ENCODE assay signal across 2 cellular contexts in the genomic region with DNA sequence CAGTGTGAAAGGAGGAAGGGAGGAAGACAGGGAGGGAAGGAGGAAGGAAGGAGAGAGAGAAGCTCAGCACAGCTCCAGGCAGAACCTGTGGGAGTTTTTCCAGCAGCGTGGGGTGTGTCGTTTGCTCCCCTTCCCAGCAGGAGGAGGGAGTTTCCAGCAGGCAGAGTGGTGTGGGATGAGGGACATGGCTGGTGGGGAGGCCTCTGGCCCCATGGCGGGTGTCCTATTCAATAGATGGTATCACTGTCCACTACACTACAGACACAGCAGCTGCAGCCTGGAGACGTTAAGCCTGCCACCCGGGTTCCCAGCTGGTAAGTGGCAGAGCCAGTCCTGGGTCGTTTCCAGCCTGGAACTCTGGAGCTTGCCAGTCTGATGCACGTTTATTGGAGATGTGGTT.
TF ChIP-seq lines count a peak whose summit lies in the region.

No MANE protein-coding gene starts in this region.

TF ChIP-seq in IMR-90, 13 proteins besides CTCF, POLR2A, EP300 and RAD21:
- TF ChIP-seq, protein P1, sequence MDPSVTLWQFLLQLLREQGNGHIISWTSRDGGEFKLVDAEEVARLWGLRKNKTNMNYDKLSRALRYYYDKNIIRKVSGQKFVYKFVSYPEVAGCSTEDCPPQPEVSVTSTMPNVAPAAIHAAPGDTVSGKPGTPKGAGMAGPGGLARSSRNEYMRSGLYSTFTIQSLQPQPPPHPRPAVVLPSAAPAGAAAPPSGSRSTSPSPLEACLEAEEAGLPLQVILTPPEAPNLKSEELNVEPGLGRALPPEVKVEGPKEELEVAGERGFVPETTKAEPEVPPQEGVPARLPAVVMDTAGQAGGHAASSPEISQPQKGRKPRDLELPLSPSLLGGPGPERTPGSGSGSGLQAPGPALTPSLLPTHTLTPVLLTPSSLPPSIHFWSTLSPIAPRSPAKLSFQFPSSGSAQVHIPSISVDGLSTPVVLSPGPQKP (IDR thresholded peaks at IDR 0.05; ENCODE audit: borderline replicate concordance, low read depth, low read length), result no peak
- TF ChIP-seq RFX5 (IDR thresholded peaks at IDR 0.05; ENCODE audit: low read depth, low read length), result no peak
- no peak for TF ChIP-seq SMC3 (IDR thresholded peaks at IDR 0.05; ENCODE audit: low read depth, low read length)
- no peak for TF ChIP-seq RCOR1 (IDR thresholded peaks at IDR 0.05; ENCODE audit: insufficient replicate concordance, low read length)
- TF ChIP-seq NFE2L2 (IDR thresholded peaks at IDR 0.05; ENCODE audit: low read depth, low read length), result no peak
- no peak for TF ChIP-seq BHLHE40 (IDR thresholded peaks at IDR 0.05; ENCODE audit: low read depth, low read length)
- no peak for TF ChIP-seq MXI1 (IDR thresholded peaks at IDR 0.05; ENCODE audit: borderline replicate concordance, low read depth, low read length)
- TF ChIP-seq, protein P2, sequence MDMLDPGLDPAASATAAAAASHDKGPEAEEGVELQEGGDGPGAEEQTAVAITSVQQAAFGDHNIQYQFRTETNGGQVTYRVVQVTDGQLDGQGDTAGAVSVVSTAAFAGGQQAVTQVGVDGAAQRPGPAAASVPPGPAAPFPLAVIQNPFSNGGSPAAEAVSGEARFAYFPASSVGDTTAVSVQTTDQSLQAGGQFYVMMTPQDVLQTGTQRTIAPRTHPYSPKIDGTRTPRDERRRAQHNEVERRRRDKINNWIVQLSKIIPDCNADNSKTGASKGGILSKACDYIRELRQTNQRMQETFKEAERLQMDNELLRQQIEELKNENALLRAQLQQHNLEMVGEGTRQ (IDR thresholded peaks at IDR 0.05; ENCODE audit: low read depth, low read length), result no peak
- TF ChIP-seq CHD1 (IDR thresholded peaks at IDR 0.05; ENCODE audit: low read depth, low read length), result no peak
- TF ChIP-seq MAZ (IDR thresholded peaks at IDR 0.05; ENCODE audit: borderline replicate concordance, low read depth, low read length), result no peak
- no peak for TF ChIP-seq FOS (IDR thresholded peaks at IDR 0.05; ENCODE audit: low read depth, low read length)
- no peak for TF ChIP-seq MAFK (IDR thresholded peaks at IDR 0.05; ENCODE audit: low read depth, low read length)
- no peak for TF ChIP-seq CEBPB (IDR thresholded peaks at IDR 0.05; ENCODE audit: low read depth, low read length)

TF ChIP-seq in H1, 55 proteins besides CTCF, POLR2A, EP300 and RAD21:
- TF ChIP-seq SIN3A (conservative IDR thresholded peaks at IDR 0.05 in 1 of 2, IDR thresholded peaks at IDR 0.05 in 1 of 2; ENCODE audit: low read depth in 1 of 2, low read length in 2 of 2), result 0 out of 4 replicates have a peak, but pooled peaks of 1 of the 2 experiments have one; percentile 10
- TF ChIP-seq, protein P3, sequence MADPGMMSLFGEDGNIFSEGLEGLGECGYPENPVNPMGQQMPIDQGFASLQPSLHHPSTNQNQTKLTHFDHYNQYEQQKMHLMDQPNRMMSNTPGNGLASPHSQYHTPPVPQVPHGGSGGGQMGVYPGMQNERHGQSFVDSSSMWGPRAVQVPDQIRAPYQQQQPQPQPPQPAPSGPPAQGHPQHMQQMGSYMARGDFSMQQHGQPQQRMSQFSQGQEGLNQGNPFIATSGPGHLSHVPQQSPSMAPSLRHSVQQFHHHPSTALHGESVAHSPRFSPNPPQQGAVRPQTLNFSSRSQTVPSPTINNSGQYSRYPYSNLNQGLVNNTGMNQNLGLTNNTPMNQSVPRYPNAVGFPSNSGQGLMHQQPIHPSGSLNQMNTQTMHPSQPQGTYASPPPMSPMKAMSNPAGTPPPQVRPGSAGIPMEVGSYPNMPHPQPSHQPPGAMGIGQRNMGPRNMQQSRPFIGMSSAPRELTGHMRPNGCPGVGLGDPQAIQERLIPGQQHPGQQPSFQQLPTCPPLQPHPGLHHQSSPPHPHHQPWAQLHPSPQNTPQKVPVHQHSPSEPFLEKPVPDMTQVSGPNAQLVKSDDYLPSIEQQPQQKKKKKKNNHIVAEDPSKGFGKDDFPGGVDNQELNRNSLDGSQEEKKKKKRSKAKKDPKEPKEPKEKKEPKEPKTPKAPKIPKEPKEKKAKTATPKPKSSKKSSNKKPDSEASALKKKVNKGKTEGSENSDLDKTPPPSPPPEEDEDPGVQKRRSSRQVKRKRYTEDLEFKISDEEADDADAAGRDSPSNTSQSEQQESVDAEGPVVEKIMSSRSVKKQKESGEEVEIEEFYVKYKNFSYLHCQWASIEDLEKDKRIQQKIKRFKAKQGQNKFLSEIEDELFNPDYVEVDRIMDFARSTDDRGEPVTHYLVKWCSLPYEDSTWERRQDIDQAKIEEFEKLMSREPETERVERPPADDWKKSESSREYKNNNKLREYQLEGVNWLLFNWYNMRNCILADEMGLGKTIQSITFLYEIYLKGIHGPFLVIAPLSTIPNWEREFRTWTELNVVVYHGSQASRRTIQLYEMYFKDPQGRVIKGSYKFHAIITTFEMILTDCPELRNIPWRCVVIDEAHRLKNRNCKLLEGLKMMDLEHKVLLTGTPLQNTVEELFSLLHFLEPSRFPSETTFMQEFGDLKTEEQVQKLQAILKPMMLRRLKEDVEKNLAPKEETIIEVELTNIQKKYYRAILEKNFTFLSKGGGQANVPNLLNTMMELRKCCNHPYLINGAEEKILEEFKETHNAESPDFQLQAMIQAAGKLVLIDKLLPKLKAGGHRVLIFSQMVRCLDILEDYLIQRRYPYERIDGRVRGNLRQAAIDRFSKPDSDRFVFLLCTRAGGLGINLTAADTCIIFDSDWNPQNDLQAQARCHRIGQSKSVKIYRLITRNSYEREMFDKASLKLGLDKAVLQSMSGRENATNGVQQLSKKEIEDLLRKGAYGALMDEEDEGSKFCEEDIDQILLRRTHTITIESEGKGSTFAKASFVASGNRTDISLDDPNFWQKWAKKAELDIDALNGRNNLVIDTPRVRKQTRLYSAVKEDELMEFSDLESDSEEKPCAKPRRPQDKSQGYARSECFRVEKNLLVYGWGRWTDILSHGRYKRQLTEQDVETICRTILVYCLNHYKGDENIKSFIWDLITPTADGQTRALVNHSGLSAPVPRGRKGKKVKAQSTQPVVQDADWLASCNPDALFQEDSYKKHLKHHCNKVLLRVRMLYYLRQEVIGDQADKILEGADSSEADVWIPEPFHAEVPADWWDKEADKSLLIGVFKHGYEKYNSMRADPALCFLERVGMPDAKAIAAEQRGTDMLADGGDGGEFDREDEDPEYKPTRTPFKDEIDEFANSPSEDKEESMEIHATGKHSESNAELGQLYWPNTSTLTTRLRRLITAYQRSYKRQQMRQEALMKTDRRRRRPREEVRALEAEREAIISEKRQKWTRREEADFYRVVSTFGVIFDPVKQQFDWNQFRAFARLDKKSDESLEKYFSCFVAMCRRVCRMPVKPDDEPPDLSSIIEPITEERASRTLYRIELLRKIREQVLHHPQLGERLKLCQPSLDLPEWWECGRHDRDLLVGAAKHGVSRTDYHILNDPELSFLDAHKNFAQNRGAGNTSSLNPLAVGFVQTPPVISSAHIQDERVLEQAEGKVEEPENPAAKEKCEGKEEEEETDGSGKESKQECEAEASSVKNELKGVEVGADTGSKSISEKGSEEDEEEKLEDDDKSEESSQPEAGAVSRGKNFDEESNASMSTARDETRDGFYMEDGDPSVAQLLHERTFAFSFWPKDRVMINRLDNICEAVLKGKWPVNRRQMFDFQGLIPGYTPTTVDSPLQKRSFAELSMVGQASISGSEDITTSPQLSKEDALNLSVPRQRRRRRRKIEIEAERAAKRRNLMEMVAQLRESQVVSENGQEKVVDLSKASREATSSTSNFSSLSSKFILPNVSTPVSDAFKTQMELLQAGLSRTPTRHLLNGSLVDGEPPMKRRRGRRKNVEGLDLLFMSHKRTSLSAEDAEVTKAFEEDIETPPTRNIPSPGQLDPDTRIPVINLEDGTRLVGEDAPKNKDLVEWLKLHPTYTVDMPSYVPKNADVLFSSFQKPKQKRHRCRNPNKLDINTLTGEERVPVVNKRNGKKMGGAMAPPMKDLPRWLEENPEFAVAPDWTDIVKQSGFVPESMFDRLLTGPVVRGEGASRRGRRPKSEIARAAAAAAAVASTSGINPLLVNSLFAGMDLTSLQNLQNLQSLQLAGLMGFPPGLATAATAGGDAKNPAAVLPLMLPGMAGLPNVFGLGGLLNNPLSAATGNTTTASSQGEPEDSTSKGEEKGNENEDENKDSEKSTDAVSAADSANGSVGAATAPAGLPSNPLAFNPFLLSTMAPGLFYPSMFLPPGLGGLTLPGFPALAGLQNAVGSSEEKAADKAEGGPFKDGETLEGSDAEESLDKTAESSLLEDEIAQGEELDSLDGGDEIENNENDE (IDR thresholded peaks at IDR 0.05; ENCODE audit: insufficient replicate concordance, low read length), result no peak
